ENCODE assay signal across 15 cellular contexts in the genomic region with DNA sequence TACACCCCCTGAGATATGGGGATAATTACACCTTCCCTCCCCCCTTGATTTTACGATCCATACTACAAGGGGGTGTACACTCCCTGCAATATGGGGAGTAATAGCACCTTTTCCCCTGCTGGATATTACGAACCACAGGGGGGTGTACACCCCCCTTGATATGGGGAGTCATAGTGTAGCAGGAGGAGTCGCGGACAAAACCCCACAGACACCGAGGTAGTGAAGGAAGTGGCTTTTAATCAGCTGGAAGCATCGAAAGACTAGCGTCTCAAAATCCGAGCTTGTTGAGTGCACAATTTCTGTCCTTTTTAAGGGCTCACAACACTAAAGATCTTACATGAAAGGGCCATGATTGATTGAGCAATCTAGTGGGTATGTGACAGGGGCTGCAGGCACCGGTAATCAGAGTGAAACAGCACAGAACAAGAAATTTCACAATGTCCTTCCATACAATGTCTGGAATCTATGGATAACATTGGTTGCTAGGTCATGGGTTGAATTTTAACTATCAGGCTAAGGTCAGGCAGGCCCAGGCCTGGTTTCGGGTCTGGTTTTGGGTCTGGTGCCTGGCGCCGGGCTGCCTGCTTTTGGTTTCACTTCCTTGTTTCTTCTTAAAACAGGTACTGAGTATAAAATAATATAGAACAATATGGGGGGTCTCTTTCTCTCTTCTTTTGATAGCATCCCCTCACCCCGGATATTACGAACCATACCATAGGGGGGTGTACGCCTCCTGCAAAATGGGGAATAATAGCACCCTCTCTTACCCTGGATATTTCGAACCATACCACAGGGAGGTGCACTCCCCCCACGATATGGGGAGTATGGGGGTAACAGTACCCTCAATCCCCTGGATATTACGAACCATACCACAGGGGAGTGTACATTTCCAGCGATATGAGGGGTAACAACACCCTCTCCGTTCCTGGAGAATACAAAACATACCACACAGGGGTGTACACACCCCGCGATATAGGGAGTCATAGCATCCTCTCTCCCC. TPM values are rescaled to one million over a fixed set of nuclear protein-coding genes. Genes with fewer than 3 reads are reported as not detected.
DNase-seq lines count a peak whose midpoint lies in the region; ATAC-seq, FAIRE-seq and TF ChIP-seq lines count a peak whose summit lies in the region.
"Not testable (repeated sequence)": the region's sequence is repeated elsewhere in the genome, so short reads cannot be mapped to it uniquely, and the experiment has no call there.
"Had no signal": no experiment of that assay in that cellular context is flagged by ENCODE, and none has a peak within 500 bp of the region (broad histone marks: within the 10 kb centered on the region; RNA-seq: fewer than 3 reads in every experiment).

No MANE protein-coding gene starts in this region.

- H3K4me1 Mint-ChIP-seq in activated CD4-positive, alpha-beta T cell treated with anti-CD3 and anti-CD28 coated beads, Interleukin-2, amount 10 ng/mL, durations not matched to agents 7 days and 5 days = peaks cover 13% of the 10 kb centered on the region
- H3K4me1 Mint-ChIP-seq in stimulated activated naive B cell treated with anti-CD40 and anti-IgM and Interleukin-4, amounts not matched to agents 10 μg/mL and 1 μg/mL and 100 μg/mL, for 72 hours = peaks cover 21 to 28% of the 10 kb centered on the region in 2 donors

- not testable (repeated sequence) for H3K27me3 ChIP-seq in Peyer's patch; lower lobe of right lung (ENCODE audit: low read depth)

- CTCF ChIA-PET in A549 (lab: Yijun Ruan, JAX) = interaction anchor here (0.9 kb wide), 1 partner anchor 140 kb away, joined by 3 read pairs; no protein-coding TSS in a partner anchor
- CTCF ChIA-PET in activated CD4-positive, alpha-beta T cell treated with anti-CD3 and anti-CD28 coated beads, Interleukin-2, amount 10 ng/mL, durations not matched to agents 7 days and 5 days (lab: Charles Lee) = not testable (repeated sequence)

- H3K36me3 Mint-ChIP-seq in activated CD4-positive, alpha-beta T cell treated with anti-CD3 and anti-CD28 coated beads, Interleukin-2, amount 10 ng/mL, durations not matched to agents 7 days and 5 days (ENCODE audit: low read depth); activated naive CD4-positive, alpha-beta T cell treated with anti-CD3 and anti-CD28 coated beads, Interleukin-2, amount 50 U/mL, for 72 hours; stimulated activated naive B cell treated with anti-CD40 and anti-IgM and Interleukin-4, amounts not matched to agents 10 μg/mL and 1 μg/mL and 100 μg/mL, for 72 hours: not testable (repeated sequence)

- not testable (repeated sequence) for H3K9me3 ChIP-seq in A549, Peyer's patch, lower lobe of right lung

- not testable (repeated sequence) for H3K27ac ChIP-seq in A549, lower lobe of right lung
- peak overlapping the region in 3 of 4 donors; percentile 35 to 70 (median 46) for H3K27ac ChIP-seq in Peyer's patch

- H3K4me3 ChIP-seq in A549, Peyer's patch, lower lobe of right lung: not testable (repeated sequence)

- POLR2A ChIA-PET in A549 (lab: Yijun Ruan, JAX); activated CD4-positive, alpha-beta T cell treated with anti-CD3 and anti-CD28 coated beads, Interleukin-2, amount 10 ng/mL, durations not matched to agents 7 days and 5 days (lab: Charles Lee): not testable (repeated sequence)

- FAIRE-seq in A549 (lab: Jason Lieb, UNC) = peak; percentile 18
- peak; percentile 77 for FAIRE-seq in GM12891 (lab: Jason Lieb, UNC)

- not testable (repeated sequence) for TF ChIP-seq POLR2A in A549 (IDR thresholded peaks at IDR 0.05; ENCODE audit: low read length); GM12891 (IDR thresholded peaks at IDR 0.05; ENCODE audit: low read depth, low read length); Peyer's patch (IDR thresholded peaks at IDR 0.05)

- H3K27me3 Mint-ChIP-seq in activated CD4-positive, alpha-beta T cell treated with anti-CD3 and anti-CD28 coated beads, Interleukin-2, amount 10 ng/mL, durations not matched to agents 7 days and 5 days = peaks cover 14% of the 10 kb centered on the region
- H3K27me3 Mint-ChIP-seq in stimulated activated naive B cell treated with anti-CD40 and anti-IgM and Interleukin-4, amounts not matched to agents 10 μg/mL and 1 μg/mL and 100 μg/mL, for 72 hours = peaks cover 6 to 11% of the 10 kb centered on the region in 2 donors

- WGBS in A549 (ENCODE audit: missing lambda C conversion rate) = 50% methylated on average over 22 of the region's 22 CpGs

- not testable (repeated sequence) for TF ChIP-seq CTCF in A549 (IDR thresholded peaks at IDR 0.05); Peyer's patch (IDR thresholded peaks at IDR 0.05); lower lobe of right lung (IDR thresholded peaks at IDR 0.05)

- H3K36me3 ChIP-seq in Peyer's patch, lower lobe of right lung: not testable (repeated sequence)

- H3K4me3 Mint-ChIP-seq in activated CD4-positive, alpha-beta T cell treated with anti-CD3 and anti-CD28 coated beads, Interleukin-2, amount 10 ng/mL, durations not matched to agents 7 days and 5 days = peak overlapping the region; percentile 17
- peak overlapping the region; percentile 36 to 58 for H3K4me3 Mint-ChIP-seq in stimulated activated naive B cell treated with anti-CD40 and anti-IgM and Interleukin-4, amounts not matched to agents 10 μg/mL and 1 μg/mL and 100 μg/mL, for 72 hours

- H3K4me1 ChIP-seq in A549, Peyer's patch, lower lobe of right lung: not testable (repeated sequence)

- not testable (repeated sequence) for DNase-seq in A549 (ENCODE audit: low read depth in 1 of 2, low spot score in 1 of 2); GM12891 (ENCODE audit: insufficient read length, low spot score); activated CD4-positive, alpha-beta T cell treated with anti-CD3 and anti-CD28 coated beads, Interleukin-2, amount 10 ng/mL, durations not matched to agents 7 days and 5 days; activated naive CD4-positive, alpha-beta T cell treated with anti-CD3 and anti-CD28 coated beads, Interleukin-2, amount 50 U/mL, for 72 hours (ENCODE audit: low spot score in 2 of 2)
- DNase-seq in MV-4-11 (lab: John Stamatoyannopoulos, UW) (peak; percentile 91), Peyer's patch (peak in 2 of 3 donors; percentile 82 to 85), lower lobe of right lung (peak; percentile 79)
- DNase-seq in stimulated activated naive B cell treated with anti-CD40 and anti-IgM and Interleukin-4, amounts not matched to agents 10 μg/mL and 1 μg/mL and 100 μg/mL, for 72 hours = peak; percentile 60

- not testable (repeated sequence) for H3K4me2 ChIP-seq in A549

- intact Hi-C loops in lower lobe of right lung (cut with DNase I) = not testable (repeated sequence)

- ATAC-seq in A549 = peak; percentile 9 to 25; a peak in 1 of 6 replicates
- peak; percentile 18 to 53 for ATAC-seq in activated naive CD4-positive, alpha-beta T cell treated with anti-CD3 and anti-CD28 coated beads, Interleukin-2, amount 50 U/mL, for 72 hours
- ATAC-seq in lower lobe of right lung = not testable (repeated sequence)
- ATAC-seq in stimulated activated naive B cell treated with anti-CD40 and anti-IgM and Interleukin-4, amounts not matched to agents 10 μg/mL and 1 μg/mL and 100 μg/mL, for 72 hours (replicated peaks) = peak; percentile 73 to 74

- H3K9me3 Mint-ChIP-seq in activated CD4-positive, alpha-beta T cell treated with anti-CD3 and anti-CD28 coated beads, Interleukin-2, amount 10 ng/mL, durations not matched to agents 7 days and 5 days; activated naive CD4-positive, alpha-beta T cell treated with anti-CD3 and anti-CD28 coated beads, Interleukin-2, amount 50 U/mL, for 72 hours; stimulated activated naive B cell treated with anti-CD40 and anti-IgM and Interleukin-4, amounts not matched to agents 10 μg/mL and 1 μg/mL and 100 μg/mL, for 72 hours: not testable (repeated sequence)

- H3K27ac Mint-ChIP-seq in activated CD4-positive, alpha-beta T cell treated with anti-CD3 and anti-CD28 coated beads, Interleukin-2, amount 10 ng/mL, durations not matched to agents 7 days and 5 days = peak overlapping the region; percentile 80
- H3K27ac Mint-ChIP-seq in activated naive CD4-positive, alpha-beta T cell treated with anti-CD3 and anti-CD28 coated beads, Interleukin-2, amount 50 U/mL, for 72 hours = peak overlapping the region in 1 of 2 donors; percentile 68
- peak overlapping the region; percentile 88 for H3K27ac Mint-ChIP-seq in stimulated activated naive B cell treated with anti-CD40 and anti-IgM and Interleukin-4, amounts not matched to agents 10 μg/mL and 1 μg/mL and 100 μg/mL, for 72 hours

- TF ChIP-seq EP300 in A549 (IDR thresholded peaks at IDR 0.05) = not testable (repeated sequence)

- peak in 1 of 2 experiments; percentile 35; a peak in 1 of 5 replicates for TF ChIP-seq RAD21 in A549 (conservative IDR thresholded peaks at IDR 0.05 in 1 of 2, IDR thresholded peaks at IDR 0.05 in 1 of 2)

RNA-seq across cellular contexts. Expression of a gene that starts 20.6 kb away (rescaled TPM):
- polyA plus RNA-seq in A549 (2011; rRNA removed) = 0.24 and 0.26 TPM in 2 replicates
- polyA plus RNA-seq in A549 (2012; cell fraction: cytosol; rRNA removed) = not detected in 2 replicates
- polyA plus RNA-seq in A549 (2012; cell fraction: nucleus; rRNA removed) = not detected in 2 replicates
- 0.10 TPM in 1 of 3 replicates, not detected in the others for polyA plus RNA-seq in A549 (2017; fragmentation: RNase III; extraction: RNeasy Plus Mini Kit Qiagen cat#74134 plus additional on column Dnase treatment)
- not detected in 2 replicates for polyA minus RNA-seq in A549 (2011; rRNA and poly(A)+ RNA removed)
- polyA plus RNA-seq in GM12891 (2012; ENCODE audit: low read depth, missing spikeins) = not detected
- total RNA-seq in Peyer's patch = 10 to 100 TPM; 17.3 to 49.0 (median 22.3) TPM
- total RNA-seq in activated CD4-positive, alpha-beta T cell treated with anti-CD3 and anti-CD28 coated beads, Interleukin-2, amount 10 ng/mL, durations not matched to agents 7 days and 5 days = not detected
- total RNA-seq in activated naive CD4-positive, alpha-beta T cell treated with anti-CD3 and anti-CD28 coated beads, Interleukin-2, amount 50 U/mL, for 72 hours = not detected
- total RNA-seq in lower lobe of right lung = not detected
- total RNA-seq: ascending aorta, cardiac septum, fibroblast of lung, H4, left lung, pancreas, thoracic aorta had no signal
- polyA plus RNA-seq: fibroblast of lung, pancreas had no signal

RNA-seq across cellular contexts. Expression of a gene that starts 23.8 kb away (rescaled TPM):
- polyA plus RNA-seq in A549 (2011; rRNA removed) (128 and 132 TPM in 2 replicates), A549 (2017; fragmentation: RNase III; extraction: RNeasy Plus Mini Kit Qiagen cat#74134 plus additional on column Dnase treatment) (155 to 161 TPM (median 158 TPM) in 3 replicates)
- polyA plus RNA-seq in A549 (2012; cell fraction: cytosol; rRNA removed) = 209 and 231 TPM in 2 replicates
- 177 and 189 TPM in 2 replicates for polyA plus RNA-seq in A549 (2012; cell fraction: nucleus; rRNA removed)
- polyA minus RNA-seq in A549 (2011; rRNA and poly(A)+ RNA removed) = 111 and 120 TPM in 2 replicates
- 30.1 TPM for polyA plus RNA-seq in GM12891 (2012; ENCODE audit: low read depth, missing spikeins)
- total RNA-seq in Peyer's patch (10 to 100 TPM; 41.3 to 62.0 (median 48.3) TPM), lower lobe of right lung (57.7 TPM)
- total RNA-seq in activated CD4-positive, alpha-beta T cell treated with anti-CD3 and anti-CD28 coated beads, Interleukin-2, amount 10 ng/mL, durations not matched to agents 7 days and 5 days = 10 to 100 TPM; 48.9 to 54.1 TPM
- total RNA-seq in activated naive CD4-positive, alpha-beta T cell treated with anti-CD3 and anti-CD28 coated beads, Interleukin-2, amount 50 U/mL, for 72 hours = 10 to 100 TPM; 46.7 to 58.5 TPM

RNA-seq across cellular contexts. Expression of a gene that starts 36.4 kb away (rescaled TPM):
- polyA plus RNA-seq in A549 (2011; rRNA removed) (not detected in 2 replicates), A549 (2017; fragmentation: RNase III; extraction: RNeasy Plus Mini Kit Qiagen cat#74134 plus additional on column Dnase treatment) (0.11 to 0.20 TPM in 2 of 3 replicates, not detected in the other)
- polyA plus RNA-seq in A549 (2012; cell fraction: cytosol; rRNA removed) = 0.04 TPM in 1 of 2 replicates, not detected in the other
- polyA plus RNA-seq in A549 (2012; cell fraction: nucleus; rRNA removed) = 0.11 and 0.29 TPM in 2 replicates
- polyA minus RNA-seq in A549 (2011; rRNA and poly(A)+ RNA removed) = not detected in 2 replicates
- polyA plus RNA-seq in GM12891 (2012; ENCODE audit: low read depth, missing spikeins) = 0.15 TPM
- total RNA-seq in Peyer's patch (10 to 100 TPM; 15.7 to 98.4 (median 62.8) TPM), lower lobe of right lung (22.5 TPM)
- 1 to 10 TPM; 2.1 to 2.2 TPM for total RNA-seq in activated CD4-positive, alpha-beta T cell treated with anti-CD3 and anti-CD28 coated beads, Interleukin-2, amount 10 ng/mL, durations not matched to agents 7 days and 5 days
- under 1 TPM; 0.19 to 0.55 TPM for total RNA-seq in activated naive CD4-positive, alpha-beta T cell treated with anti-CD3 and anti-CD28 coated beads, Interleukin-2, amount 50 U/mL, for 72 hours
- total RNA-seq: H4 had no signal

Comparison
In these comparisons a context has a peak if more than half of its experiments do, and no peak if none do; other contexts are left out.
1. RNA of a gene that starts 20.6 kb away (total RNA-seq): 17.3 to 49.0 TPM in Peyer's patch; not detected in activated naive CD4-positive, alpha-beta T cell treated with anti-CD3 and anti-CD28 coated beads, Interleukin-2, amount 50 U/mL, for 72 hours, not detected in activated CD4-positive, alpha-beta T cell treated with anti-CD3 and anti-CD28 coated beads, Interleukin-2, amount 10 ng/mL, durations not matched to agents 7 days and 5 days and not detected in lower lobe of right lung (single experiment); every median in the first group is over 10 times any median in the second.